In the genomic region with DNA sequence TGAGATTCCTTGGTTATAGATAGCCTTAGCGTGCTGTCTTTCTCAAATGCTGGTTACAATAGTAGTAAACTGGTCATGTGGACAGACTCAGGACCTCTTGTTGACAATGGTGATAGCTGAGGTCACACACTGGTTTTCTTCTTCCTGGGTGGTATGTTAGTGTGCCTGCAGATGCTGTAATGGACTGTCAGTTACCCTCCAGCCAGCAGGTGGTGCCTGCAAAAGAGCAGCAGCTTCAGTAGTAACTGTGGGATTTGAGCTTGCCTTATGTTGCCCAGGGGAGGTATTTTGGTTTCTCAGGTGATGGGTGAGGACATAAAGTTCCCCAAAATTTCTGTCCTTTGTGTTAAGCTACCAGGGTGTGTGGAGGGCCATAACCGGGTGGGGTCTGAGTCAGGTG, we compare ENCODE assay signal across 29 cellular contexts. TPM values are rescaled to one million over a fixed set of nuclear protein-coding genes. Genes with fewer than 3 reads are reported as not detected.
DNase-seq lines count a peak whose midpoint lies in the region; FAIRE-seq and TF ChIP-seq lines count a peak whose summit lies in the region.
"Had no signal": no experiment of that assay in that cellular context is flagged by ENCODE, and none has a peak within 500 bp of the region (broad histone marks: within the 10 kb centered on the region; RNA-seq: fewer than 3 reads in every experiment).

No MANE protein-coding gene starts in this region.

- FAIRE-seq in bronchial epithelial cell (lab: Jason Lieb, UNC): peak; percentile 47
- FAIRE-seq: A549, GM12891 had no signal

- DNase-seq in GM06990 (ENCODE audit: extremely low read depth, insufficient read length) (no peak), NAMALWA (ENCODE audit: low spot score) (peak; percentile 24), bronchial epithelial cell (ENCODE audit: low read depth) (no peak), NCI-H526 treated with DMSO at 0.1 percent for 48 hours (lab: John Stamatoyannopoulos, UW) (no peak), activated T-cell treated with anti-CD3 and anti-CD28 coated beads for 4 hours (no peak), type B pancreatic cell (ENCODE audit: extremely low spot score, unreplicated experiment) (no peak)
- no peak for DNase-seq in activated T-cell treated with anti-CD3 and anti-CD28 coated beads, Interleukin-2, amount 50 U/mL, for 1 hour
- DNase-seq: Caco-2; CD8-positive, alpha-beta T cell; DMS79 treated with DMSO at 0.1 percent for 48 hours; GF-D8; GM23248; HCEC 1CT; Karpas-422; MV-4-11; NCI-H1417; NCI-H1694; NCI-H2029 treated with DMSO at 0.1 percent for 48 hours; NCI-H2227 treated with DMSO at 0.1 percent for 48 hours; NCI-H69; OCI-M1; Peyer's patch; SHP77 treated with DMSO at 0.1 percent for 48 hours; T-helper 1 cell had no signal

- peaks cover 9% of the 10 kb centered on the region for H3K9me3 Mint-ChIP-seq in type B pancreatic cell

- H3K27me3 ChIP-seq in GM06990 (replicated peaks; ENCODE audit: control insufficient read depth, insufficient read depth, low read length) (no peaks in the 10 kb centered on the region), bronchial epithelial cell (ENCODE audit: control insufficient read depth, insufficient read depth, low read length) (no peaks in the 10 kb centered on the region)
- H3K27me3 ChIP-seq: Peyer's patch had no signal

- no peaks in the 10 kb centered on the region for H3K4me1 Mint-ChIP-seq in type B pancreatic cell (ENCODE audit: unreplicated experiment)
- H3K4me1 Mint-ChIP-seq: B cell had no signal

- no peak overlapping the region for H3K4me3 ChIP-seq in GM06990 (replicated peaks; ENCODE audit: low read depth, low read length)
- H3K4me3 ChIP-seq in bronchial epithelial cell (ENCODE audit: low read depth, low read length): no peak overlapping the region
- H3K4me3 ChIP-seq: A549, GM23248, Peyer's patch had no signal

- TF ChIP-seq CTCF in GM06990 (IDR thresholded peaks at IDR 0.05; ENCODE audit: insufficient read depth, low read length, poor library complexity, severe bottlenecking) (peak; percentile 8), GM12873 (IDR thresholded peaks at IDR 0.05; ENCODE audit: insufficient read depth, low read depth, low read length, missing control alignments) (peak; percentile 29), bronchial epithelial cell (IDR thresholded peaks at IDR 0.05; ENCODE audit: insufficient read depth, low read length, severe bottlenecking) (no peak), type B pancreatic cell (conservative IDR thresholded peaks at IDR 0.05) (no peak)

- no peaks in the 10 kb centered on the region for H3K27me3 Mint-ChIP-seq in type B pancreatic cell

- no peaks in the 10 kb centered on the region for H3K36me3 ChIP-seq in GM06990 (ENCODE audit: control insufficient read depth, insufficient read depth, low read length)
- no peaks in the 10 kb centered on the region for H3K36me3 ChIP-seq in bronchial epithelial cell (ENCODE audit: control insufficient read depth, insufficient read depth, low read length)
- H3K36me3 ChIP-seq: Peyer's patch had no signal

- no peak overlapping the region for H3K27ac Mint-ChIP-seq in type B pancreatic cell
- H3K27ac Mint-ChIP-seq: B cell; CD8-positive, alpha-beta T cell; T-helper 2 cell treated with Interferon-gamma antibody and Interleukin-4, amounts not matched to agents 5 μg/mL and 100 μg/mL, for 36 hours had no signal

- H3K4me3 Mint-ChIP-seq in type B pancreatic cell: no peak overlapping the region
- H3K4me3 Mint-ChIP-seq: B cell; CD8-positive, alpha-beta T cell; T-helper 2 cell treated with Interferon-gamma antibody and Interleukin-4, amounts not matched to agents 5 μg/mL and 100 μg/mL, for 36 hours had no signal

- H3K36me3 Mint-ChIP-seq in type B pancreatic cell: no peaks in the 10 kb centered on the region

RNA-seq across cellular contexts. Expression of a gene that starts 33.7 kb away (rescaled TPM):
- total RNA-seq in bronchial epithelial cell (38.7 and 42.2 TPM in 2 replicates), type B pancreatic cell (ENCODE audit: low replicate concordance) (96.9 and 107 TPM in 2 replicates)

Comparison
In these comparisons a context has a peak if more than half of its experiments do, and no peak if none do; other contexts are left out.
1. CTCF ChIP-seq: peak in GM06990 (single experiment) and GM12873 (single experiment); none in bronchial epithelial cell (single experiment) and type B pancreatic cell (single experiment).